9 cellular contexts compared by ENCODE assay signal in the genomic region with DNA sequence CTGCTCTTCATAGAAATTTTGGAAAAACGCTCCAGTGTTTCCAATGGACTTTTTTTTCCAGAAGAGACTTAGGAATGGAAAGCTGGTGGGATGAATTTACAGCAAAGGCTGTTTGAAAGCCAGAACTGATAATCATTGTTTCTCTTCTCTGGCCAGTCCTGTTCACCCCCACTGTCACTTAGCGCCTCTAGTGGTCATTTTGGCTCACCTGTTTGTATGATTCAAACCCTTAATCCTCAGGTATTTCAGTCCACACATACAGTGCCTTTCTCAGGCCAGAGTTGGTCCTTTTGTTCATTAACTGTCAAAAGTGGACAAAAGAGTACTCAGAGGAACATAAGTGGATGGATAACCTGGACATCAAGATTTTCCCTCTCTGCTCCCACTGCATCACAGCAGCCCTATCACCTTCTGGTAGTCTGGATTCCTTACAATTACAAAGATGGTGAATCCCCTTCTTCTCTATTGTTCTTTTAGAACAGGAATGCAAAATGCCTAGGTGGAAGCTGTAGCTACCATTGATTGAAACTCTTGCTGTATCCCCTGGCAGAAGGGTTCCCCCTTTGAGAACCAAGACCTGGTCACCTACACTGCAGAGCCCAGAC.
DNase-seq lines count a peak whose midpoint lies in the region; ATAC-seq and TF ChIP-seq lines count a peak whose summit lies in the region.
"Had no signal": no experiment of that assay in that cellular context is flagged by ENCODE, and none has a peak within 500 bp of the region (broad histone marks: within the 10 kb centered on the region; RNA-seq: fewer than 3 reads in every experiment).

No MANE protein-coding gene starts in this region.

- CTCF ChIA-PET in PC-9 (lab: Charles Lee) = no interaction called here

- no peaks in the 10 kb centered on the region for H3K79me2 ChIP-seq in PC-9 (ENCODE audit: low read depth)

- H3K4me2 ChIP-seq in PC-9 = no peak overlapping the region
- H3K4me2 ChIP-seq: A549 had no signal

- H3K4me3 ChIP-seq in PC-9 (no peak overlapping the region), retinal pigment epithelial cell (ENCODE audit: low read length) (no peak overlapping the region)
- H3K4me3 ChIP-seq: A549 had no signal

- DNase-seq in NCI-H1436 (lab: John Stamatoyannopoulos, UW) (peak; percentile 6), NCI-H1436 treated with DMSO at 0.1 percent for 48 hours (lab: John Stamatoyannopoulos, UW) (no peak), PC-9 (no peak), retinal pigment epithelial cell (ENCODE audit: low read depth) (no peak), NCI-H774 (lab: John Stamatoyannopoulos, UW) (no peak), germinal center (ENCODE audit: low spot score) (no peak), NCI-H2227 treated with DMSO at 0.1 percent for 48 hours (lab: John Stamatoyannopoulos, UW) (no peak)

- 0 out of 2 replicates have a peak, but pooled peaks cover 4% of the 10 kb centered on the region for H3K9me2 ChIP-seq in PC-9 (ENCODE audit: insufficient read depth)

- no peaks in the 10 kb centered on the region for H4K20me1 ChIP-seq in PC-9 (ENCODE audit: insufficient read depth)

- TF ChIP-seq CTCF in PC-9 (conservative IDR thresholded peaks at IDR 0.05) (peak; percentile 78), retinal pigment epithelial cell (conservative IDR thresholded peaks at IDR 0.05; ENCODE audit: low read depth, low read length) (peak; percentile 57)

- no peaks in the 10 kb centered on the region for H3F3A ChIP-seq in PC-9 (ENCODE audit: insufficient read depth, low read depth)

- H3K4me1 ChIP-seq in PC-9 (replicated peaks; ENCODE audit: insufficient read depth) = no peaks in the 10 kb centered on the region
- H3K4me1 ChIP-seq: A549 had no signal

- peak; percentile 94 for ATAC-seq in HG02870 (IDR thresholded peaks at IDR 0.05; ENCODE audit: unreplicated experiment)
- ATAC-seq: A549 had no signal

- no peaks in the 10 kb centered on the region for H3K36me3 ChIP-seq in PC-9 (ENCODE audit: low read depth)

- no peaks in the 10 kb centered on the region for H3K9me3 ChIP-seq in PC-9 (ENCODE audit: insufficient read depth, low read depth)
- H3K9me3 ChIP-seq: A549 had no signal

- H2AFZ ChIP-seq in PC-9 = no peak overlapping the region

- no TSS peak for BruUV-seq in PC-9 (replicated peaks; lab: Mats Ljungman, UMichigan)

- H3K27ac ChIP-seq in PC-9 = no peak overlapping the region
- H3K27ac ChIP-seq: A549 had no signal

- no peaks in the 10 kb centered on the region for H3K27me3 ChIP-seq in PC-9 (ENCODE audit: insufficient read depth, low read depth)

- POLR2A ChIA-PET in PC-9 (lab: Charles Lee; ENCODE audit: unreplicated experiment) = no interaction called here

- intact Hi-C loops in PC-9 (cut with micrococcal nuclease; ENCODE audit: unreplicated experiment) = no loop called here
